Comparison of ENCODE assay signal across 20 cellular contexts in the genomic region with DNA sequence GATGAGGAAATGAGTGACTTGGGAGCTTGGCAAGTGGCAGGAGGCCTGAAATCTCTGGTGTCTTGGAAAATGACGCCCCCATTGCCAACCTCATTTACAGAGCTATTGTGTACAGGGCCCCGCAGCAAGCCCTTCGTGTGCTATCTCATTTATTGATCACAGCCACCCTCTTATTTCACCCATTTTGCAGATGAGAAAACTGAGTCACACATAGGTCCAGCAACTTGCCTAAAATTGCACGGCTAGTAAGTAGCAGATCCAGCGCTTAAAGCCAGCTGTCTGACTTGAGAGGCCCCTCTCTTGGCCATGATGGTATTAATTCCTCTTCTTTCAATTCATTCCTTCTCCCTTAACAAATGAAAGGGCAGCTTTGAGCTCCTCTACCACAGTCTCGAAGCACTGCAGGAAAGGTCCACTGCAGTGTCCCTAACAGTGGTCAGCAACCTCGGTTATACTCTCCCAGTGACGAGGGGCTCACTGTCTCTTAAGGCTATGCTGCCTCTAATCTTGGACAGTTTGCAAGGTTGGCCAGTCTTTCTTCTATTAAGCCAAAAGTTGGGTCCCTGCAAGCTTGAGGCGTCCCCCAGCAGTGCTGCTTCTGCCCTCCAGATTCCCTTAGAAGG.
DNase-seq lines count a peak whose midpoint lies in the region; ATAC-seq and TF ChIP-seq lines count a peak whose summit lies in the region.
"Had no signal": no experiment of that assay in that cellular context is flagged by ENCODE, and none has a peak within 500 bp of the region (broad histone marks: within the 10 kb centered on the region; RNA-seq: fewer than 3 reads in every experiment).

No MANE protein-coding gene starts in this region.

- no peak for TF ChIP-seq CTCF in glutamatergic neuron (IDR thresholded peaks at IDR 0.05; ENCODE audit: partially characterized antibody, unreplicated experiment)
- TF ChIP-seq CTCF in tibial artery (IDR thresholded peaks at IDR 0.05) = no peak
- no peak for TF ChIP-seq CTCF in PC-9 (conservative IDR thresholded peaks at IDR 0.05)

- no peak overlapping the region for H2BK5ac ChIP-seq in neuronal stem cell (ENCODE audit: low read length)

- no peak overlapping the region for H2BK120ac ChIP-seq in neuronal stem cell (ENCODE audit: low read depth, low read length)

- no peaks in the 10 kb centered on the region for H3K9me3 Mint-ChIP-seq in activated naive CD4-positive, alpha-beta T cell treated with anti-CD3 and anti-CD28 coated beads, Interleukin-2, amount 10 ng/mL, durations not matched to agents 7 days and 5 days
- no peaks in the 10 kb centered on the region for H3K9me3 Mint-ChIP-seq in activated naive CD4-positive, alpha-beta T cell treated with anti-CD3 and anti-CD28 coated beads, Interleukin-2, amount 50 U/mL, for 72 hours
- H3K9me3 Mint-ChIP-seq in glutamatergic neuron (ENCODE audit: unreplicated experiment) = peaks cover 13% of the 10 kb centered on the region
- no peaks in the 10 kb centered on the region for H3K9me3 Mint-ChIP-seq in activated CD8-positive, alpha-beta memory T cell treated with anti-CD3 and anti-CD28 coated beads, Interleukin-2, amount 10 ng/mL, durations not matched to agents 7 days and 5 days (ENCODE audit: low read depth)
- H3K9me3 Mint-ChIP-seq: activated naive CD8-positive, alpha-beta T cell treated with anti-CD3 and anti-CD28 coated beads for 36 hours; activated T-cell treated with anti-CD3 and anti-CD28 coated beads, Interleukin-2, amount 50 U/mL, for 4 hours; CD14-positive monocyte had no signal

- BruUV-seq in PC-9 (replicated peaks; lab: Mats Ljungman, UMichigan) = no TSS peak

- H3K4me1 ChIP-seq in neuronal stem cell (ENCODE audit: control insufficient read depth in 2 of 2, insufficient read depth in 1 of 2, low read depth in 1 of 2, low read length in 2 of 2) (peaks cover 0 to 12% of the 10 kb centered on the region in 2 donors), tibial artery (peaks cover 8 to 90% (median 54%) of the 10 kb centered on the region in 4 donors), PC-9 (replicated peaks; ENCODE audit: insufficient read depth) (no peaks in the 10 kb centered on the region)
- H3K4me1 ChIP-seq: spleen had no signal

- POLR2A ChIA-PET in PC-9 (lab: Charles Lee; ENCODE audit: unreplicated experiment) = no interaction called here

- CTCF ChIA-PET in activated naive CD4-positive, alpha-beta T cell treated with anti-CD3 and anti-CD28 coated beads, Interleukin-2, amount 10 ng/mL, durations not matched to agents 7 days and 5 days (lab: Charles Lee) = no interaction called here
- CTCF ChIA-PET in activated CD8-positive, alpha-beta memory T cell treated with anti-CD3 and anti-CD28 coated beads, Interleukin-2, amount 10 ng/mL, durations not matched to agents 7 days and 5 days (lab: Charles Lee) = no interaction called here
- CTCF ChIA-PET in PC-9 (lab: Charles Lee) = no interaction called here

- no peak for DNase-seq in activated naive CD4-positive, alpha-beta T cell treated with anti-CD3 and anti-CD28 coated beads, Interleukin-2, amount 10 ng/mL, durations not matched to agents 7 days and 5 days
- DNase-seq in activated naive CD4-positive, alpha-beta T cell treated with anti-CD3 and anti-CD28 coated beads, Interleukin-2, amount 50 U/mL, for 72 hours (ENCODE audit: low spot score in 2 of 2) = no peak
- no peak for DNase-seq in glutamatergic neuron
- DNase-seq in neuronal stem cell (ENCODE audit: low spot score) = no peak
- DNase-seq in tibial artery = no peak
- no peak for DNase-seq in SIG-M5 (lab: John Stamatoyannopoulos, UW)
- DNase-seq in activated CD8-positive, alpha-beta memory T cell treated with anti-CD3 and anti-CD28 coated beads, Interleukin-2, amount 10 ng/mL, durations not matched to agents 7 days and 5 days = no peak
- no peak for DNase-seq in PC-9
- DNase-seq: activated CD4-positive, alpha-beta T cell treated with anti-CD3 and anti-CD28 coated beads, Interleukin-2, amount 50 U/mL, for 48 hours; activated naive CD8-positive, alpha-beta T cell treated with anti-CD3 and anti-CD28 coated beads for 36 hours; activated T-cell treated with anti-CD3 and anti-CD28 coated beads, Interleukin-2, amount 50 U/mL, for 4 hours; DMS79; effector memory CD4-positive, alpha-beta T cell; Karpas-422; NCI-H2107; NCI-H69; spleen; SW 1271 had no signal

- H3K23ac ChIP-seq in neuronal stem cell (ENCODE audit: low read depth, low read length, poor library complexity) = no peak overlapping the region

- no peaks in the 10 kb centered on the region for H3K79me2 ChIP-seq in PC-9 (ENCODE audit: low read depth)

- no peaks in the 10 kb centered on the region for H3K4me1 Mint-ChIP-seq in activated naive CD4-positive, alpha-beta T cell treated with anti-CD3 and anti-CD28 coated beads, Interleukin-2, amount 10 ng/mL, durations not matched to agents 7 days and 5 days
- peaks cover 30% of the 10 kb centered on the region for H3K4me1 Mint-ChIP-seq in glutamatergic neuron (ENCODE audit: low read depth, unreplicated experiment)
- H3K4me1 Mint-ChIP-seq in activated CD8-positive, alpha-beta memory T cell treated with anti-CD3 and anti-CD28 coated beads, Interleukin-2, amount 10 ng/mL, durations not matched to agents 7 days and 5 days = no peaks in the 10 kb centered on the region
- H3K4me1 Mint-ChIP-seq: activated naive CD8-positive, alpha-beta T cell treated with anti-CD3 and anti-CD28 coated beads for 36 hours; CD14-positive monocyte had no signal

- H3K4me3 Mint-ChIP-seq in activated naive CD4-positive, alpha-beta T cell treated with anti-CD3 and anti-CD28 coated beads, Interleukin-2, amount 10 ng/mL, durations not matched to agents 7 days and 5 days = no peak overlapping the region
- H3K4me3 Mint-ChIP-seq in glutamatergic neuron (ENCODE audit: unreplicated experiment) = peak overlapping the region; percentile 69
- no peak overlapping the region for H3K4me3 Mint-ChIP-seq in activated CD8-positive, alpha-beta memory T cell treated with anti-CD3 and anti-CD28 coated beads, Interleukin-2, amount 10 ng/mL, durations not matched to agents 7 days and 5 days
- H3K4me3 Mint-ChIP-seq: activated naive CD8-positive, alpha-beta T cell treated with anti-CD3 and anti-CD28 coated beads for 36 hours; activated T-cell treated with anti-CD3 and anti-CD28 coated beads, Interleukin-2, amount 50 U/mL, for 4 hours; CD14-positive monocyte had no signal

- intact Hi-C loops in tibial artery (cut with DNase I; ENCODE audit: low total_unique reads) = loop anchor here (10.0 kb wide), 1 partner anchor 138 kb away; no protein-coding TSS in a partner anchor
- intact Hi-C loops in PC-9 (cut with micrococcal nuclease; ENCODE audit: unreplicated experiment) = no loop called here

- H3K27me3 ChIP-seq in neuronal stem cell (ENCODE audit: control insufficient read depth in 3 of 3, insufficient read depth in 3 of 3, low read depth in 1 of 3, low read length in 3 of 3) = peaks cover 0 to 27% (median 0%) of the 10 kb centered on the region in 3 experiments
- H3K27me3 ChIP-seq in tibial artery = no peaks in the 10 kb centered on the region
- H3K27me3 ChIP-seq in PC-9 (ENCODE audit: insufficient read depth, low read depth) = no peaks in the 10 kb centered on the region
- H3K27me3 ChIP-seq: spleen, upper lobe of right lung had no signal

- H3K4me3 ChIP-seq in neuronal stem cell (ENCODE audit: low read length in 2 of 2) (no peak overlapping the region), tibial artery (no peak overlapping the region), PC-9 (no peak overlapping the region)
- H3K4me3 ChIP-seq: spleen, upper lobe of right lung had no signal

- H4K8ac ChIP-seq in neuronal stem cell (ENCODE audit: low read depth, low read length) = no peak overlapping the region

- H3K4ac ChIP-seq in neuronal stem cell (ENCODE audit: low read length) = no peak overlapping the region

- no peak overlapping the region for H4K91ac ChIP-seq in neuronal stem cell (ENCODE audit: low read depth, low read length, poor library complexity)

- H3K27ac Mint-ChIP-seq in activated naive CD4-positive, alpha-beta T cell treated with anti-CD3 and anti-CD28 coated beads, Interleukin-2, amount 10 ng/mL, durations not matched to agents 7 days and 5 days = peak overlapping the region; percentile 46
- no peak overlapping the region for H3K27ac Mint-ChIP-seq in activated naive CD4-positive, alpha-beta T cell treated with anti-CD3 and anti-CD28 coated beads, Interleukin-2, amount 50 U/mL, for 72 hours
- peak overlapping the region; percentile 62 for H3K27ac Mint-ChIP-seq in glutamatergic neuron (ENCODE audit: unreplicated experiment)
- no peak overlapping the region for H3K27ac Mint-ChIP-seq in activated CD8-positive, alpha-beta memory T cell treated with anti-CD3 and anti-CD28 coated beads, Interleukin-2, amount 10 ng/mL, durations not matched to agents 7 days and 5 days
- H3K27ac Mint-ChIP-seq: activated naive CD8-positive, alpha-beta T cell treated with anti-CD3 and anti-CD28 coated beads for 36 hours had no signal

- H3K79me1 ChIP-seq in neuronal stem cell (ENCODE audit: low read depth, low read length) = no peaks in the 10 kb centered on the region

- peaks cover 11% of the 10 kb centered on the region for H3K27me3 Mint-ChIP-seq in activated naive CD4-positive, alpha-beta T cell treated with anti-CD3 and anti-CD28 coated beads, Interleukin-2, amount 10 ng/mL, durations not matched to agents 7 days and 5 days
- H3K27me3 Mint-ChIP-seq in glutamatergic neuron (ENCODE audit: unreplicated experiment) = peaks cover 11% of the 10 kb centered on the region
- H3K27me3 Mint-ChIP-seq in activated CD8-positive, alpha-beta memory T cell treated with anti-CD3 and anti-CD28 coated beads, Interleukin-2, amount 10 ng/mL, durations not matched to agents 7 days and 5 days = peaks cover 18% of the 10 kb centered on the region

- peak overlapping the region; percentile 57 for H3K18ac ChIP-seq in neuronal stem cell (ENCODE audit: low read length)

- H2AFZ ChIP-seq in neuronal stem cell (ENCODE audit: low read length) (peak overlapping the region; percentile 73), PC-9 (no peak overlapping the region)

- no peaks in the 10 kb centered on the region for H3K36me3 ChIP-seq in neuronal stem cell (replicated peaks in 1 of 2; ENCODE audit: control insufficient read depth in 2 of 2, insufficient read depth in 2 of 2, low read length in 2 of 2)
- H3K36me3 ChIP-seq in tibial artery = no peaks in the 10 kb centered on the region
- H3K36me3 ChIP-seq in PC-9 (ENCODE audit: low read depth) = no peaks in the 10 kb centered on the region
- H3K36me3 ChIP-seq: spleen, upper lobe of right lung had no signal

- H3K36me3 Mint-ChIP-seq in activated naive CD4-positive, alpha-beta T cell treated with anti-CD3 and anti-CD28 coated beads, Interleukin-2, amount 10 ng/mL, durations not matched to agents 7 days and 5 days = no peaks in the 10 kb centered on the region
- H3K36me3 Mint-ChIP-seq in activated naive CD4-positive, alpha-beta T cell treated with anti-CD3 and anti-CD28 coated beads, Interleukin-2, amount 50 U/mL, for 72 hours = no peaks in the 10 kb centered on the region
- no peaks in the 10 kb centered on the region for H3K36me3 Mint-ChIP-seq in glutamatergic neuron (ENCODE audit: unreplicated experiment)
- H3K36me3 Mint-ChIP-seq in activated CD8-positive, alpha-beta memory T cell treated with anti-CD3 and anti-CD28 coated beads, Interleukin-2, amount 10 ng/mL, durations not matched to agents 7 days and 5 days = no peaks in the 10 kb centered on the region
- H3K36me3 Mint-ChIP-seq: activated naive CD8-positive, alpha-beta T cell treated with anti-CD3 and anti-CD28 coated beads for 36 hours; CD14-positive monocyte had no signal

- no CpG with 5 or more reads among the region's 9 CpGs for WGBS in neuronal stem cell (ENCODE audit: extremely low coverage in 2 of 2, insufficient read length in 2 of 2, insufficient replicate concordance in 1 of 2), 2 donors

- no peaks in the 10 kb centered on the region for H3K9me3 ChIP-seq in neuronal stem cell (replicated peaks in 1 of 2; ENCODE audit: control insufficient read depth in 2 of 2, insufficient read depth in 1 of 2, low read depth in 1 of 2, low read length in 2 of 2)
- H3K9me3 ChIP-seq in tibial artery = no peaks in the 10 kb centered on the region
- H3K9me3 ChIP-seq in PC-9 (ENCODE audit: insufficient read depth, low read depth) = no peaks in the 10 kb centered on the region
- H3K9me3 ChIP-seq: spleen, upper lobe of right lung had no signal

- peak overlapping the region; percentile 64 for H2AK5ac ChIP-seq in neuronal stem cell (ENCODE audit: low read depth, low read length)

- no peak for ATAC-seq in activated naive CD4-positive, alpha-beta T cell treated with anti-CD3 and anti-CD28 coated beads, Interleukin-2, amount 50 U/mL, for 72 hours
- no peak for ATAC-seq in activated CD8-positive, alpha-beta memory T cell treated with anti-CD3 and anti-CD28 coated beads, Interleukin-2, amount 10 ng/mL, durations not matched to agents 7 days and 5 days
- ATAC-seq: activated T-cell treated with anti-CD3 and anti-CD28 coated beads, Interleukin-2, amount 50 U/mL, for 4 hours had no signal

- no peaks in the 10 kb centered on the region for H3F3A ChIP-seq in PC-9 (ENCODE audit: insufficient read depth, low read depth)

- H3K4me2 ChIP-seq in neuronal stem cell (ENCODE audit: insufficient read depth, low read length, poor library complexity, severe bottlenecking) (no peak overlapping the region), PC-9 (no peak overlapping the region)

- H4K20me1 ChIP-seq in PC-9 (ENCODE audit: insufficient read depth) = no peaks in the 10 kb centered on the region

- no peaks in the 10 kb centered on the region for H3K9me2 ChIP-seq in PC-9 (ENCODE audit: insufficient read depth)

- H2BK15ac ChIP-seq in neuronal stem cell (ENCODE audit: low read length) = no peak overlapping the region

- H3K14ac ChIP-seq in neuronal stem cell (ENCODE audit: low read length) = no peak overlapping the region

- H3K27ac ChIP-seq in neuronal stem cell (replicated peaks; ENCODE audit: low read length) (peak overlapping the region; percentile 75), tibial artery (peak overlapping the region; percentile 71 to 75), PC-9 (no peak overlapping the region)
- H3K27ac ChIP-seq: upper lobe of right lung had no signal

- no peak overlapping the region for H3K9ac ChIP-seq in neuronal stem cell (ENCODE audit: low read depth, low read length, poor library complexity)

- H2BK12ac ChIP-seq in neuronal stem cell (ENCODE audit: low read length) = no peak overlapping the region

Comparison
In these comparisons a context has a peak if more than half of its experiments do, and no peak if none do; other contexts are left out.
1. H3K27ac Mint-ChIP-seq: peak in activated naive CD4-positive, alpha-beta T cell treated with anti-CD3 and anti-CD28 coated beads, Interleukin-2, amount 10 ng/mL, durations not matched to agents 7 days and 5 days (single experiment) and glutamatergic neuron (single experiment); none in activated naive CD4-positive, alpha-beta T cell treated with anti-CD3 and anti-CD28 coated beads, Interleukin-2, amount 50 U/mL, for 72 hours (0 of 2) and activated CD8-positive, alpha-beta memory T cell treated with anti-CD3 and anti-CD28 coated beads, Interleukin-2, amount 10 ng/mL, durations not matched to agents 7 days and 5 days (single experiment).